ENCODE assay signal across 14 cellular contexts in the genomic region with DNA sequence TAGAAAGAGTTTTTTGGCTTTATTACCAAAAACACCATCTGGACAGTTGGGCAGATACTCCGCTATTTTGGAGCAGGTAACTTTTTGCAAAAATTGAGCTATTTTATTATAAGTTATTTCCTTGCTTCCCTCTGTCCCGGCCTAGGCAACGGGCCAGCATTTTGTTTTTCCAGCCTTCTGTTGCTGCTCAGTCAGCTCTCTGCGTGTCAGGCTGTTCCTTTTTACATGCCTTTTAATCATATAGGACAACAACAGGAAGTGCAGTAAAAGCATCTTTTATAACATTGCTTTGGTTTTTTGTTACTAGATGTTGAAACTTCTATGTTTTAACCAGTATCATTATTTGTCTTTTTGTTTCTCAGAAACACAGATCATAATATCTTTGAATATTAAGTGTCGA. TPM values are rescaled to one million over a fixed set of nuclear protein-coding genes. Genes with fewer than 3 reads are reported as not detected.
DNase-seq lines count a peak whose midpoint lies in the region; ATAC-seq lines count a peak whose summit lies in the region.
"Had no signal": no experiment of that assay in that cellular context is flagged by ENCODE, and none has a peak within 500 bp of the region (broad histone marks: within the 10 kb centered on the region; RNA-seq: fewer than 3 reads in every experiment).

No MANE protein-coding gene starts in this region.

- DNase-seq in GM03348 (ENCODE audit: low spot score) (peak; percentile 13), amniotic epithelial cell (ENCODE audit: low read depth) (peak; percentile 17), right cardiac atrium (peak in 2 of 3 donors; percentile 24 to 75), pulmonary artery endothelial cell (ENCODE audit: low read depth, low spot score) (peak; percentile 45), ecto neural progenitor cell (ENCODE audit: low spot score) (no peak), MV-4-11 (lab: John Stamatoyannopoulos, UW) (no peak)
- DNase-seq in stimulated activated CD4-positive, alpha-beta T cell treated with anti-CD3 and anti-CD28 coated beads, Interleukin-12 subunit alpha, Interleukin-12 subunit beta, amount 100 ng/mL, for 4 hours = no peak
- DNase-seq: activated CD4-positive, alpha-beta T cell treated with anti-CD3 and anti-CD28 coated beads for 1 hour; activated T-cell treated with anti-CD3 and anti-CD28 coated beads, Interleukin-2, amount 50 U/mL, for 1 hour; mucosa of descending colon; NCI-H2081 treated with DMSO at 0.1 percent for 48 hours had no signal

- no peak overlapping the region for H3K4me3 ChIP-seq in right cardiac atrium (ENCODE audit: low read length)
- H3K4me3 ChIP-seq: breast epithelium, mucosa of descending colon, thyroid gland had no signal

- no peak overlapping the region for H3K27ac ChIP-seq in right cardiac atrium (ENCODE audit: low read length)
- H3K27ac ChIP-seq: thyroid gland had no signal

- no peaks in the 10 kb centered on the region for H3K27me3 ChIP-seq in right cardiac atrium (ENCODE audit: control insufficient read depth, insufficient read depth)
- H3K27me3 ChIP-seq: breast epithelium, thyroid gland had no signal

- intact Hi-C loops in right cardiac atrium (cut with DNase I) = loop anchor here in 2 of 4 donors (10.0 kb wide), 2 partner anchors 46 to 56 kb away; no protein-coding TSS in a partner anchor

- no peaks in the 10 kb centered on the region for H3K4me1 ChIP-seq in right cardiac atrium (ENCODE audit: control insufficient read depth, insufficient read depth, low read length)
- H3K4me1 ChIP-seq: breast epithelium had no signal

- WGBS in right cardiac atrium = 56% methylated on average over 5 of the region's 5 CpGs

- H3K9me3 ChIP-seq in right cardiac atrium (ENCODE audit: control insufficient read depth, low read length) = no peaks in the 10 kb centered on the region
- H3K9me3 ChIP-seq: breast epithelium, mucosa of descending colon, thyroid gland had no signal

- ATAC-seq in right cardiac atrium (no peak), HG03159 (IDR thresholded peaks at IDR 0.05; ENCODE audit: unreplicated experiment) (no peak)
- ATAC-seq: mucosa of descending colon had no signal

RNA-seq across cellular contexts. Expression of a gene that starts 30.4 kb away (rescaled TPM):
- total RNA-seq in right cardiac atrium = 1 to 10 TPM; 7.5 to 10.0 (median 8.9) TPM
- polyA plus RNA-seq in right cardiac atrium = 3.3 TPM
- total RNA-seq in pulmonary artery endothelial cell = 11.1 and 20.3 TPM in 2 replicates

RNA-seq across cellular contexts. Expression of a gene that starts 47.3 kb away (rescaled TPM):
- total RNA-seq in right cardiac atrium (10 to 100 TPM; 19.0 to 19.6 (median 19.3) TPM), pulmonary artery endothelial cell (17.1 and 20.1 TPM in 2 replicates)
- polyA plus RNA-seq in right cardiac atrium = 6.6 TPM

Comparison
In these comparisons a context has a peak if more than half of its experiments do, and no peak if none do; other contexts are left out.
1. DNase-seq: peak in GM03348 (single experiment), amniotic epithelial cell (single experiment), right cardiac atrium (2 of 3) and pulmonary artery endothelial cell (single experiment); none in stimulated activated CD4-positive, alpha-beta T cell treated with anti-CD3 and anti-CD28 coated beads, Interleukin-12 subunit alpha, Interleukin-12 subunit beta, amount 100 ng/mL, for 4 hours (single experiment), ecto neural progenitor cell (single experiment) and MV-4-11 (single experiment).